8 cellular contexts compared by ENCODE assay signal in genomic region chr7:100603697-100604077, GRCh38. TPM values are rescaled to one million over a fixed set of nuclear protein-coding genes. Genes with fewer than 3 reads are reported as not detected.
DNase-seq lines count a peak whose midpoint lies in the region; ATAC-seq and TF ChIP-seq lines count a peak whose summit lies in the region.

No MANE protein-coding gene starts in this region.

- peaks cover 20% of the 10 kb centered on the region for H3K4me1 ChIP-seq in Loucy (ENCODE audit: insufficient read depth, low read length, poor library complexity, severe bottlenecking)
- H3K4me1 ChIP-seq in naive thymus-derived CD4-positive, alpha-beta T cell (ENCODE audit: control insufficient read depth in 2 of 2, insufficient read depth in 2 of 2, low read length in 2 of 2): peaks cover 6 to 10% of the 10 kb centered on the region in 2 donors

- H3K27ac Mint-ChIP-seq in central memory CD8-positive, alpha-beta T cell (ENCODE audit: low read depth): peak overlapping the region; percentile 93
- peak overlapping the region; percentile 21 to 92 (median 84) for H3K27ac Mint-ChIP-seq in naive thymus-derived CD4-positive, alpha-beta T cell

- H3K36me3 ChIP-seq in Loucy (ENCODE audit: insufficient read depth, low read length): no peaks in the 10 kb centered on the region
- H3K36me3 ChIP-seq in naive thymus-derived CD4-positive, alpha-beta T cell (ENCODE audit: control insufficient read depth in 2 of 3, insufficient read depth in 3 of 3, low read length in 3 of 3): no peaks in the 10 kb centered on the region

- H3K36me3 Mint-ChIP-seq in central memory CD8-positive, alpha-beta T cell (ENCODE audit: insufficient read depth): peaks cover 4% of the 10 kb centered on the region
- no peaks in the 10 kb centered on the region for H3K36me3 Mint-ChIP-seq in naive thymus-derived CD4-positive, alpha-beta T cell

- intact Hi-C loops in naive thymus-derived CD4-positive, alpha-beta T cell (cut with micrococcal nuclease): loop anchor here (1.0 to 2.0 kb wide), 16 partner anchors 9 to 249 kb away; partner anchors contain the start of genes FBXO24 (in 2 of the 2), GNB2 (in 2 of the 2), LRCH4 (in 2 of the 2) and MOSPD3 (in 2 of the 2)

- H3F3A ChIP-seq in Loucy (ENCODE audit: low read depth): no peaks in the 10 kb centered on the region

- ATAC-seq in central memory CD8-positive, alpha-beta T cell (replicated peaks; ENCODE audit: extremely low read depth, poor library complexity, severe bottlenecking): peak; percentile 5
- peak; percentile 10 for ATAC-seq in naive thymus-derived CD4-positive, alpha-beta T cell
- ATAC-seq in GM19452 (IDR thresholded peaks at IDR 0.05; ENCODE audit: unreplicated experiment) (no peak), GM21786 (IDR thresholded peaks at IDR 0.05; ENCODE audit: unreplicated experiment) (no peak), HG02588 (IDR thresholded peaks at IDR 0.05; ENCODE audit: unreplicated experiment) (no peak)

- H3K4me2 ChIP-seq in Loucy (ENCODE audit: low read depth, low read length, poor library complexity, severe bottlenecking): peak overlapping the region; percentile 86

- CTCF ChIA-PET in naive thymus-derived CD4-positive, alpha-beta T cell (lab: Charles Lee): interaction anchor here (0.9 to 1.6 kb wide), 4 partner anchors 15 to 87 kb away, joined by 3 to 6 read pairs (median 3); no protein-coding TSS in a partner anchor

- no peaks in the 10 kb centered on the region for H3K9me3 Mint-ChIP-seq in central memory CD8-positive, alpha-beta T cell
- peaks cover 0 to 2% (median 0%) of the 10 kb centered on the region in 11 donors for H3K9me3 Mint-ChIP-seq in naive thymus-derived CD4-positive, alpha-beta T cell

- TF ChIP-seq CTCF in Loucy (conservative IDR thresholded peaks at IDR 0.05; ENCODE audit: low read length): no peak

- peak overlapping the region; percentile 85 for H3K4me3 Mint-ChIP-seq in central memory CD8-positive, alpha-beta T cell
- H3K4me3 Mint-ChIP-seq in naive thymus-derived CD4-positive, alpha-beta T cell: peak overlapping the region; percentile 56 to 94 (median 84)

- H3K79me2 ChIP-seq in Loucy (ENCODE audit: insufficient read depth, low read length): peaks cover 6% of the 10 kb centered on the region; the same call in 1 of the 2 replicates

- peak overlapping the region; percentile 89 for H2AFZ ChIP-seq in Loucy (ENCODE audit: low read length)

- no peaks in the 10 kb centered on the region for H4K20me1 ChIP-seq in Loucy (ENCODE audit: insufficient read depth, low read length, poor library complexity, severe bottlenecking)

- no peaks in the 10 kb centered on the region for H3K9me3 ChIP-seq in Loucy (ENCODE audit: insufficient read depth, low read depth, low read length)
- H3K9me3 ChIP-seq in naive thymus-derived CD4-positive, alpha-beta T cell (ENCODE audit: control insufficient read depth in 2 of 3, low read length in 3 of 3): no peaks in the 10 kb centered on the region

- peak overlapping the region; percentile 79 for H3K9ac ChIP-seq in Loucy (ENCODE audit: low read depth, low read length, poor library complexity, severe bottlenecking)

- no peaks in the 10 kb centered on the region for H3K9me2 ChIP-seq in Loucy (replicated peaks; ENCODE audit: low read depth, low read length)

- DNase-seq in ELR (ENCODE audit: low read depth) (peak; percentile 60), NCI-H748 treated with DMSO at 0.1 percent for 48 hours (lab: John Stamatoyannopoulos, UW) (no peak)
- no peak for DNase-seq in central memory CD8-positive, alpha-beta T cell (ENCODE audit: low spot score in 2 of 2)
- no peak for DNase-seq in naive thymus-derived CD4-positive, alpha-beta T cell

- no peaks in the 10 kb centered on the region for H3K27me3 ChIP-seq in Loucy (ENCODE audit: insufficient read depth, low read length, poor library complexity, severe bottlenecking)
- no peaks in the 10 kb centered on the region for H3K27me3 ChIP-seq in naive thymus-derived CD4-positive, alpha-beta T cell (ENCODE audit: control insufficient read depth in 2 of 2, insufficient read depth in 2 of 2, low read length in 2 of 2)

- peaks cover 17% of the 10 kb centered on the region for H3K4me1 Mint-ChIP-seq in central memory CD8-positive, alpha-beta T cell
- H3K4me1 Mint-ChIP-seq in naive thymus-derived CD4-positive, alpha-beta T cell: peaks cover 7 to 36% (median 16%) of the 10 kb centered on the region in 7 donors

- H3K4me3 ChIP-seq in Loucy (ENCODE audit: low read length, poor library complexity, severe bottlenecking): peak overlapping the region; percentile 81
- peak overlapping the region; percentile 66 for H3K4me3 ChIP-seq in naive thymus-derived CD4-positive, alpha-beta T cell (ENCODE audit: low read length)

- H3K27ac ChIP-seq in naive thymus-derived CD4-positive, alpha-beta T cell (ENCODE audit: low read depth, low read length): peak overlapping the region; percentile 67

- POLR2A ChIA-PET in naive thymus-derived CD4-positive, alpha-beta T cell (lab: Charles Lee): interaction anchor here (0.5 to 2.6 kb wide), 10 partner anchors 9 to 126 kb away, joined by 3 to 29 read pairs (median 4); partner anchors contain the start of genes FBXO24, LRCH4 and MOSPD3

- no peaks in the 10 kb centered on the region for H3K27me3 Mint-ChIP-seq in central memory CD8-positive, alpha-beta T cell
- peaks cover 0 to 15% (median 0%) of the 10 kb centered on the region in 5 donors for H3K27me3 Mint-ChIP-seq in naive thymus-derived CD4-positive, alpha-beta T cell

RNA-seq across cellular contexts. Expression of gene PCOLCE, which starts 1.5 kb away (rescaled TPM):
- 10 to 100 TPM in 1 of 5 experiments, 1 to 10 TPM in 4; 9.1 to 11.7 (median 9.5) TPM for total RNA-seq in naive thymus-derived CD4-positive, alpha-beta T cell
- polyA plus RNA-seq in naive thymus-derived CD4-positive, alpha-beta T cell: under 1 TPM in 1 of 2 donors, not detected in 1; 0.64 TPM

RNA-seq across cellular contexts. Expression of gene MOSPD3, which starts 8.7 kb away (rescaled TPM):
- total RNA-seq in naive thymus-derived CD4-positive, alpha-beta T cell: 10 to 100 TPM in 4 of 5 experiments, 1 to 10 TPM in 1; 8.8 to 54.9 (median 13.1) TPM
- polyA plus RNA-seq in naive thymus-derived CD4-positive, alpha-beta T cell: 10 to 100 TPM; 20.4 to 20.6 TPM

RNA-seq across cellular contexts. Expression of gene FBXO24, which starts 17.6 kb away (rescaled TPM):
- total RNA-seq in naive thymus-derived CD4-positive, alpha-beta T cell: 1 to 10 TPM in 4 of 5 experiments, under 1 TPM in 1; 0.75 to 3.1 (median 1.7) TPM
- 1 to 10 TPM; 2.0 TPM for polyA plus RNA-seq in naive thymus-derived CD4-positive, alpha-beta T cell

RNA-seq across cellular contexts. Expression of gene LRCH4, which starts 17.8 kb away (rescaled TPM):
- total RNA-seq in naive thymus-derived CD4-positive, alpha-beta T cell: 100 to 1,000 TPM; 199 to 504 (median 407) TPM
- 100 to 1,000 TPM; 143 to 199 TPM for polyA plus RNA-seq in naive thymus-derived CD4-positive, alpha-beta T cell

RNA-seq across cellular contexts. Expression of gene SAP25, which starts 30.0 kb away (rescaled TPM):
- total RNA-seq in naive thymus-derived CD4-positive, alpha-beta T cell: 100 to 1,000 TPM in 2 of 5 experiments, 10 to 100 TPM in 3; 29.1 to 174 (median 71.3) TPM
- under 1 TPM in 1 of 2 donors, not detected in 1; 0.48 TPM for polyA plus RNA-seq in naive thymus-derived CD4-positive, alpha-beta T cell

Comparison
In these comparisons a context has a peak if more than half of its experiments do, and no peak if none do; other contexts are left out.
1. ATAC-seq: peak in central memory CD8-positive, alpha-beta T cell (single experiment) and naive thymus-derived CD4-positive, alpha-beta T cell (single experiment); none in GM19452 (single experiment), GM21786 (single experiment) and HG02588 (single experiment).